Comparison of ENCODE assay signal across 11 cellular contexts in genomic region chr7:8263048-8263447, GRCh38. TPM values are rescaled to one million over a fixed set of nuclear protein-coding genes. Genes with fewer than 3 reads are reported as not detected.
A peak's percentile ranks its signal among the peaks of the same experiment; 100 is the strongest.
DNase-seq lines count a peak whose midpoint lies in the region; ATAC-seq and TF ChIP-seq lines count a peak whose summit lies in the region.
"Had no signal": no experiment of that assay in that cellular context is flagged by ENCODE, and none has a peak within 500 bp of the region (broad histone marks: within the 10 kb centered on the region; RNA-seq: fewer than 3 reads in every experiment).

No MANE protein-coding gene starts in this region.

- CTCF ChIA-PET in SK-N-SH (lab: Yijun Ruan, JAX) = interaction anchor here (0.9 to 4.3 kb wide), 13 partner anchors 11 to 103 kb away, joined by 3 to 26 read pairs (median 4); no protein-coding TSS in a partner anchor

- H3K9me3 Mint-ChIP-seq in type B pancreatic cell = peaks cover 3% of the 10 kb centered on the region

- POLR2A ChIA-PET in SK-N-SH (lab: Yijun Ruan, JAX) = interaction anchor here (0.7 to 7.8 kb wide), 12 partner anchors 8 to 622 kb away, joined by 3 to 229 read pairs (median 7); no protein-coding TSS in a partner anchor

- TF ChIP-seq RAD21 in SK-N-SH (IDR thresholded peaks at IDR 0.05; ENCODE audit: low read length) = no peak

- TF ChIP-seq CTCF in SK-N-SH (IDR thresholded peaks at IDR 0.05) (no peak), hepatocyte (IDR thresholded peaks at IDR 0.05; ENCODE audit: poor library complexity) (no peak), type B pancreatic cell (conservative IDR thresholded peaks at IDR 0.05) (no peak)

- peak in 1 of 2 experiments; percentile 64; a peak in 1 of 4 replicates for TF ChIP-seq EP300 in SK-N-SH (IDR thresholded peaks at IDR 0.05; ENCODE audit: borderline replicate concordance in 1 of 2, low read depth in 1 of 2, low read length in 1 of 2)

- H2AFZ ChIP-seq in SK-N-SH (ENCODE audit: low read depth) (no peak overlapping the region), hepatocyte (no peak overlapping the region)

- H3K4me1 ChIP-seq in right cardiac atrium (ENCODE audit: control insufficient read depth, insufficient read depth, low read length) (no peaks in the 10 kb centered on the region), SK-N-SH (ENCODE audit: control insufficient read depth in 1 of 2, insufficient read depth in 2 of 2, low read depth in 1 of 2, low read length in 1 of 2) (peaks cover 0 to 16% of the 10 kb centered on the region in 2 experiments; a peak in 2 of 4 replicates), hepatocyte (ENCODE audit: insufficient read depth) (no peaks in the 10 kb centered on the region)

- H3K9me3 ChIP-seq in right cardiac atrium (ENCODE audit: control insufficient read depth, low read length) (no peaks in the 10 kb centered on the region), SK-N-SH (no peaks in the 10 kb centered on the region), hepatocyte (ENCODE audit: low read depth) (no peaks in the 10 kb centered on the region)
- H3K9me3 ChIP-seq: neutrophil had no signal

- H3K4me2 ChIP-seq in SK-N-SH (no peak overlapping the region), hepatocyte (peak overlapping the region; percentile 85)

- H3K36me3 ChIP-seq in SK-N-SH (replicated peaks in 1 of 2; ENCODE audit: control insufficient read depth in 1 of 2, insufficient read depth in 2 of 2, low read length in 1 of 2) = peaks cover 0 to 16% of the 10 kb centered on the region in 2 experiments
- H3K36me3 ChIP-seq in hepatocyte (replicated peaks; ENCODE audit: insufficient read depth, low read depth) = no peaks in the 10 kb centered on the region
- H3K36me3 ChIP-seq: brain microvascular endothelial cell, neutrophil had no signal

- H3K4me3 ChIP-seq in right cardiac atrium (ENCODE audit: low read length) = peak overlapping the region; percentile 92
- H3K4me3 ChIP-seq in SK-N-SH (ENCODE audit: low read depth in 2 of 2, low read length in 1 of 2) = peak overlapping the region in 1 of 2 experiments; percentile 71; a peak in 2 of 4 replicates
- H3K4me3 ChIP-seq in hepatocyte = no peak overlapping the region

- H3K79me2 ChIP-seq in SK-N-SH (ENCODE audit: insufficient read depth) (no peaks in the 10 kb centered on the region), hepatocyte (peaks cover 22% of the 10 kb centered on the region)

- H4K20me1 ChIP-seq in SK-N-SH (ENCODE audit: insufficient read depth) (no peaks in the 10 kb centered on the region), hepatocyte (ENCODE audit: insufficient read depth, poor library complexity, severe bottlenecking) (no peaks in the 10 kb centered on the region)

- no peak for DNase-seq in right cardiac atrium
- no peak for DNase-seq in Right ventricle myocardium superior
- peak; percentile 51 for DNase-seq in SK-N-SH
- DNase-seq in hepatocyte (ENCODE audit: low spot score) = no peak
- DNase-seq in type B pancreatic cell (ENCODE audit: extremely low spot score, unreplicated experiment) = no peak
- DNase-seq in NK-92 (lab: John Stamatoyannopoulos, UW; ENCODE audit: unreplicated experiment) = no peak
- DNase-seq in COLO829 (ENCODE audit: low spot score) = no peak
- no peak for DNase-seq in NCI-H1436 (lab: John Stamatoyannopoulos, UW)
- DNase-seq: brain microvascular endothelial cell, SW 1271 had no signal

- H3K4me1 Mint-ChIP-seq in type B pancreatic cell (ENCODE audit: unreplicated experiment) = peaks cover 4% of the 10 kb centered on the region

- H3K27me3 ChIP-seq in right cardiac atrium (ENCODE audit: control insufficient read depth, insufficient read depth) (no peaks in the 10 kb centered on the region), SK-N-SH (ENCODE audit: insufficient read depth) (peaks cover 14% of the 10 kb centered on the region; the same call in 1 of the 2 replicates), hepatocyte (peaks cover 3% of the 10 kb centered on the region)
- H3K27me3 ChIP-seq: brain microvascular endothelial cell, neutrophil had no signal

- peak overlapping the region; percentile 85 for H3K4me3 Mint-ChIP-seq in type B pancreatic cell

- H3K9me2 ChIP-seq in SK-N-SH = no peaks in the 10 kb centered on the region
- no peaks in the 10 kb centered on the region for H3K9me2 ChIP-seq in hepatocyte (replicated peaks; ENCODE audit: insufficient read depth)

- H3K27me3 Mint-ChIP-seq in type B pancreatic cell = peaks cover 68% of the 10 kb centered on the region

- peaks cover 3% of the 10 kb centered on the region for H3K36me3 Mint-ChIP-seq in type B pancreatic cell

- ATAC-seq in right cardiac atrium (no peak), Right ventricle myocardium superior (ENCODE audit: poor library complexity) (no peak)

- H3K27ac ChIP-seq in right cardiac atrium (ENCODE audit: low read length) = no peak overlapping the region
- peak overlapping the region in 1 of 2 experiments; percentile 100; a peak in 2 of 4 replicates for H3K27ac ChIP-seq in SK-N-SH (ENCODE audit: low read depth in 2 of 2, low read length in 1 of 2)
- H3K27ac ChIP-seq in hepatocyte = peak overlapping the region; percentile 100
- H3K27ac ChIP-seq: brain microvascular endothelial cell had no signal

- H3K9ac ChIP-seq in SK-N-SH = no peak overlapping the region

- peak overlapping the region; percentile 89 for H3K27ac Mint-ChIP-seq in type B pancreatic cell

- intact Hi-C loops in right cardiac atrium (cut with DNase I) (no loop called here), Right ventricle myocardium superior (cut with DNase I) (no loop called here)

- no peaks in the 10 kb centered on the region for H3F3A ChIP-seq in SK-N-SH (replicated peaks; ENCODE audit: insufficient read depth)

- WGBS in right cardiac atrium = 53% methylated on average over 7 of the region's 7 CpGs
- 63% methylated on average over 7 of the region's 7 CpGs for WGBS in SK-N-SH (ENCODE audit: low lambda C conversion rate)
- 85% methylated on average over 7 of the region's 7 CpGs for WGBS in hepatocyte (ENCODE audit: low lambda C conversion rate, missing lambda C conversion rate)

TF ChIP-seq in SK-N-SH, 30 proteins besides CTCF, POLR2A, EP300 and RAD21:
- TF ChIP-seq GATA2 (CRISPR knock-in tag; IDR thresholded peaks at IDR 0.05) (peak; percentile 80), NFIC (IDR thresholded peaks at IDR 0.05; ENCODE audit: borderline replicate concordance) (no peak), EZH2phosphoT487 (IDR thresholded peaks at IDR 0.05; ENCODE audit: borderline replicate concordance, low read depth) (no peak), RCOR1 (IDR thresholded peaks at IDR 0.05; ENCODE audit: low read length) (peak; percentile 43; the same call in 1 of the 2 replicates)
TF ChIP-seq in SK-N-SH: peak in this region for 2.

RNA-seq across cellular contexts. Expression of gene ICA1, which starts 1.1 kb away (rescaled TPM):
- 10 to 100 TPM; 70.0 to 98.2 (median 73.7) TPM for total RNA-seq in right cardiac atrium
- polyA plus RNA-seq in right cardiac atrium = 36.8 TPM
- total RNA-seq in Right ventricle myocardium superior = 37.1 TPM
- polyA plus RNA-seq in SK-N-SH (2012; rRNA removed) = 2.4 and 5.4 TPM in 2 replicates
- polyA plus RNA-seq in SK-N-SH (2012; cell fraction: cytosol; rRNA removed) = 7.3 and 8.9 TPM in 2 replicates
- polyA plus RNA-seq in SK-N-SH (2012; cell fraction: nucleus; rRNA removed) = 7.5 and 10.2 TPM in 2 replicates
- total RNA-seq in hepatocyte = 32.9 and 36.7 TPM in 2 replicates
- polyA plus RNA-seq in hepatocyte = 40.1 TPM in 2 replicates
- 9.8 and 14.9 TPM in 2 replicates for total RNA-seq in type B pancreatic cell (ENCODE audit: low replicate concordance)
